In genomic region chr22:32541481-32541880, GRCh38 we compare ENCODE assay signal across 20 cellular contexts.
"Had no signal": no experiment of that assay in that cellular context is flagged by ENCODE, and none has a peak within 500 bp of the region (broad histone marks: within the 10 kb centered on the region; RNA-seq: fewer than 3 reads in every experiment).

No MANE protein-coding gene starts in this region.

- H3K36me3 ChIP-seq: breast epithelium, tibial artery had no signal

- H3K27ac ChIP-seq: dorsolateral prefrontal cortex, hepatocyte, parathyroid adenoma, tibial artery had no signal

- H3K4me3 ChIP-seq: breast epithelium, dorsolateral prefrontal cortex, hepatocyte, tibial artery had no signal

- H3K4me1 ChIP-seq: parathyroid adenoma had no signal

- H3K36me3 Mint-ChIP-seq: mesothelial cell of epicardium; natural killer cell treated with Interleukin-12 subunit alpha and Interleukin-12 subunit beta and Interleukin-15 and Interleukin-18, amount 100 ng/mL, for 72 hours; stimulated activated memory B cell treated with anti-CD40 and anti-IgM and Interleukin-4, amounts not matched to agents 10 μg/mL and 1 μg/mL and 100 μg/mL, for 72 hours had no signal

- H3K4me1 Mint-ChIP-seq: central memory CD8-positive, alpha-beta T cell; stimulated activated memory B cell treated with anti-CD40 and anti-IgM and Interleukin-4, amounts not matched to agents 10 μg/mL and 1 μg/mL and 100 μg/mL, for 72 hours had no signal

- DNase-seq: cortex of kidney; dorsolateral prefrontal cortex; effector CD8-positive, alpha-beta T cell; foreskin melanocyte; glutamatergic neuron; kidney; left colon; mammary epithelial cell; stimulated activated CD4-positive, alpha-beta T cell treated with anti-CD3 and anti-CD28 coated beads, Interleukin-15, amount 100 ng/mL, for 24 hours; stimulated activated CD4-positive, alpha-beta T cell treated with anti-CD3 and anti-CD28 coated beads, Interleukin-1b, Interleukin-23, amount 100 ng/mL, for 48 hours; stimulated activated CD4-positive, alpha-beta T cell treated with anti-CD3 and anti-CD28 coated beads, Interleukin-4, amount 100 ng/mL, for 24 hours had no signal

- ATAC-seq: left colon; natural killer cell treated with Interleukin-12 subunit alpha and Interleukin-12 subunit beta and Interleukin-15 and Interleukin-18, amount 100 ng/mL, for 72 hours had no signal

- H3K27ac Mint-ChIP-seq: mesothelial cell of epicardium; natural killer cell treated with Interleukin-12 subunit alpha and Interleukin-12 subunit beta and Interleukin-15 and Interleukin-18, amount 100 ng/mL, for 72 hours; stimulated activated memory B cell treated with anti-CD40 and anti-IgM and Interleukin-4, amounts not matched to agents 10 μg/mL and 1 μg/mL and 100 μg/mL, for 72 hours; stimulated activated naive CD8-positive, alpha-beta T cell treated with anti-CD3 and anti-CD28 coated beads, Interleukin-15, Interleukin-2, amounts not matched to agents 100 ng/mL and 50 ng/mL, for 24 hours had no signal

- H3K9me3 Mint-ChIP-seq: central memory CD8-positive, alpha-beta T cell; natural killer cell treated with Interleukin-12 subunit alpha and Interleukin-12 subunit beta and Interleukin-15 and Interleukin-18, amount 100 ng/mL, for 72 hours; stimulated activated naive CD8-positive, alpha-beta T cell treated with anti-CD3 and anti-CD28 coated beads, Interleukin-15, Interleukin-2, amounts not matched to agents 100 ng/mL and 50 ng/mL, for 24 hours had no signal

- H3K9me3 ChIP-seq: breast epithelium, tibial artery had no signal

- H3K27me3 ChIP-seq: breast epithelium, dorsolateral prefrontal cortex, hepatocyte, tibial artery had no signal

- H3K4me3 Mint-ChIP-seq: central memory CD8-positive, alpha-beta T cell; mesothelial cell of epicardium; natural killer cell treated with Interleukin-12 subunit alpha and Interleukin-12 subunit beta and Interleukin-15 and Interleukin-18, amount 100 ng/mL, for 72 hours; stimulated activated memory B cell treated with anti-CD40 and anti-IgM and Interleukin-4, amounts not matched to agents 10 μg/mL and 1 μg/mL and 100 μg/mL, for 72 hours; stimulated activated naive CD8-positive, alpha-beta T cell treated with anti-CD3 and anti-CD28 coated beads, Interleukin-15, Interleukin-2, amounts not matched to agents 100 ng/mL and 50 ng/mL, for 24 hours had no signal
